ENCODE assay signal across 8 cellular contexts in genomic region chr7:121605297-121605640, GRCh38.
DNase-seq lines count a peak whose midpoint lies in the region; ATAC-seq and TF ChIP-seq lines count a peak whose summit lies in the region.
"Had no signal": no experiment of that assay in that cellular context is flagged by ENCODE, and none has a peak within 500 bp of the region (broad histone marks: within the 10 kb centered on the region; RNA-seq: fewer than 3 reads in every experiment).

No MANE protein-coding gene starts in this region.

- peaks cover 9% of the 10 kb centered on the region for H3K9me3 ChIP-seq in endodermal cell (ENCODE audit: control insufficient read depth, low read length)
- H3K9me3 ChIP-seq in naive thymus-derived CD4-positive, alpha-beta T cell (ENCODE audit: control insufficient read depth in 2 of 3, low read length in 3 of 3) = no peaks in the 10 kb centered on the region

- H3K9ac ChIP-seq in endodermal cell (ENCODE audit: extremely low read depth, low read length, poor library complexity, severe bottlenecking) = no peak overlapping the region

- CTCF ChIA-PET in naive thymus-derived CD4-positive, alpha-beta T cell (lab: Charles Lee) = no interaction called here

- H3K4me3 ChIP-seq in endodermal cell (ENCODE audit: low read length) = peak overlapping the region; percentile 28
- H3K4me3 ChIP-seq in retinal pigment epithelial cell (ENCODE audit: low read length) = no peak overlapping the region
- H3K4me3 ChIP-seq in naive thymus-derived CD4-positive, alpha-beta T cell (ENCODE audit: low read length) = no peak overlapping the region

- ATAC-seq in naive thymus-derived CD4-positive, alpha-beta T cell = no peak

- DNase-seq in HCEC 1CT = peak; percentile 16
- peak; percentile 57 to 85 for DNase-seq in NCI-H526 (lab: John Stamatoyannopoulos, UW)
- DNase-seq in endodermal cell = no peak
- DNase-seq in retinal pigment epithelial cell (ENCODE audit: low read depth) = peak; percentile 17
- no peak for DNase-seq in activated T-cell treated with anti-CD3 and anti-CD28 coated beads, Interleukin-2, amount 50 U/mL, for 48 hours
- no peak for DNase-seq in NCI-H1092 (lab: John Stamatoyannopoulos, UW)
- DNase-seq in naive thymus-derived CD4-positive, alpha-beta T cell = no peak
- DNase-seq: activated gamma-delta T cell had no signal

- H3K4me3 Mint-ChIP-seq in endodermal cell = no peak overlapping the region
- H3K4me3 Mint-ChIP-seq in naive thymus-derived CD4-positive, alpha-beta T cell = no peak overlapping the region

- intact Hi-C loops in naive thymus-derived CD4-positive, alpha-beta T cell (cut with micrococcal nuclease) = no loop called here

- H3K36me3 Mint-ChIP-seq in endodermal cell (ENCODE audit: low read depth) = no peaks in the 10 kb centered on the region
- H3K36me3 Mint-ChIP-seq in naive thymus-derived CD4-positive, alpha-beta T cell = no peaks in the 10 kb centered on the region

- no peaks in the 10 kb centered on the region for H3K27me3 Mint-ChIP-seq in endodermal cell (ENCODE audit: insufficient read depth)
- H3K27me3 Mint-ChIP-seq in naive thymus-derived CD4-positive, alpha-beta T cell = peaks cover 0 to 14% (median 6%) of the 10 kb centered on the region in 5 donors

- peak; percentile 14 for TF ChIP-seq CTCF in endodermal cell (conservative IDR thresholded peaks at IDR 0.05)
- peak; percentile 45 for TF ChIP-seq CTCF in retinal pigment epithelial cell (conservative IDR thresholded peaks at IDR 0.05; ENCODE audit: low read depth, low read length)

- peaks cover 14% of the 10 kb centered on the region for H3K4me1 ChIP-seq in endodermal cell (ENCODE audit: control insufficient read depth, insufficient read depth, low read length)
- no peaks in the 10 kb centered on the region for H3K4me1 ChIP-seq in naive thymus-derived CD4-positive, alpha-beta T cell (ENCODE audit: control insufficient read depth in 2 of 2, insufficient read depth in 2 of 2, low read length in 2 of 2)

- POLR2A ChIA-PET in naive thymus-derived CD4-positive, alpha-beta T cell (lab: Charles Lee) = no interaction called here

- peak overlapping the region; percentile 41 for H3K27ac ChIP-seq in endodermal cell (ENCODE audit: low read depth, low read length)
- H3K27ac ChIP-seq in naive thymus-derived CD4-positive, alpha-beta T cell (ENCODE audit: low read depth, low read length) = no peak overlapping the region

- no peaks in the 10 kb centered on the region for H3K27me3 ChIP-seq in endodermal cell (ENCODE audit: control insufficient read depth, insufficient read depth, low read length, poor library complexity, severe bottlenecking)
- H3K27me3 ChIP-seq in naive thymus-derived CD4-positive, alpha-beta T cell (ENCODE audit: control insufficient read depth in 2 of 2, insufficient read depth in 2 of 2, low read length in 2 of 2) = no peaks in the 10 kb centered on the region

- H3K36me3 ChIP-seq in endodermal cell (ENCODE audit: control insufficient read depth, insufficient read depth, low read length) = no peaks in the 10 kb centered on the region
- no peaks in the 10 kb centered on the region for H3K36me3 ChIP-seq in naive thymus-derived CD4-positive, alpha-beta T cell (ENCODE audit: control insufficient read depth in 2 of 3, insufficient read depth in 3 of 3, low read length in 3 of 3)

- H3K4me1 Mint-ChIP-seq in endodermal cell = peaks cover 45% of the 10 kb centered on the region
- peaks cover 0 to 1% (median 0%) of the 10 kb centered on the region in 7 donors for H3K4me1 Mint-ChIP-seq in naive thymus-derived CD4-positive, alpha-beta T cell

- no peak overlapping the region for H3K27ac Mint-ChIP-seq in endodermal cell
- no peak overlapping the region for H3K27ac Mint-ChIP-seq in naive thymus-derived CD4-positive, alpha-beta T cell

- 87 to 93% methylated on average over 3 of the region's 3 CpGs for WGBS in endodermal cell (ENCODE audit: insufficient coverage in 1 of 2, insufficient read length in 1 of 2), 2 experiments

- peaks cover 5% of the 10 kb centered on the region for H3K9me3 Mint-ChIP-seq in endodermal cell
- peaks cover 0 to 12% (median 0%) of the 10 kb centered on the region in 11 donors for H3K9me3 Mint-ChIP-seq in naive thymus-derived CD4-positive, alpha-beta T cell

Comparison
In these comparisons a context has a peak if more than half of its experiments do, and no peak if none do; other contexts are left out.
1. DNase-seq: peak in HCEC 1CT (single experiment), NCI-H526 (2 of 2) and retinal pigment epithelial cell (single experiment); none in endodermal cell (single experiment), activated T-cell treated with anti-CD3 and anti-CD28 coated beads, Interleukin-2, amount 50 U/mL, for 48 hours (0 of 2), NCI-H1092 (single experiment) and naive thymus-derived CD4-positive, alpha-beta T cell (0 of 9).